In genomic region chr19:35248310-35249145, GRCh38 we compare ENCODE assay signal across 8 cellular contexts. TPM values are rescaled to one million over a fixed set of nuclear protein-coding genes. Genes with fewer than 3 reads are reported as not detected.
DNase-seq lines count a peak whose midpoint lies in the region; ATAC-seq and TF ChIP-seq lines count a peak whose summit lies in the region.

Gene LSR (plus strand): TSS chr19:35249002. CDS start chr19:35249023, 21 bp downstream.

- ATAC-seq in HG03103 (IDR thresholded peaks at IDR 0.05; ENCODE audit: low read depth, unreplicated experiment) = peak; percentile 71

- DNase-seq in NCI-H774 (lab: John Stamatoyannopoulos, UW) (peak; percentile 94), hepatocyte (ENCODE audit: low spot score) (peak; percentile 95), amniotic stem cell (lab: John Stamatoyannopoulos, UW) (no peak), hypothalamus (lab: John Stamatoyannopoulos, UW) (no peak)
- DNase-seq in activated effector memory CD4-positive, alpha-beta T cell treated with Interleukin-2 at 50 U/mL for 16 hours = peak; percentile 77

- peaks cover 4% of the 10 kb centered on the region for H3K27me3 ChIP-seq in hepatocyte

- no peak for TF ChIP-seq CTCF in hepatocyte (IDR thresholded peaks at IDR 0.05; ENCODE audit: poor library complexity)

- no peaks in the 10 kb centered on the region for H3K4me1 ChIP-seq in hepatocyte (ENCODE audit: insufficient read depth)

- peak; percentile 98 for TF ChIP-seq POLR2A in GM18951 (IDR thresholded peaks at IDR 0.05; ENCODE audit: extremely low read depth, insufficient read depth, insufficient read length)

- H3K27ac ChIP-seq in hepatocyte = peak within 1 kb of the TSS; percentile 100
- peak within 1 kb of the TSS; percentile 77 to 97 (median 90) for H3K27ac ChIP-seq in skin epidermis

- peak within 1 kb of the TSS; percentile 82 for H3K4me3 ChIP-seq in hepatocyte
- peak within 1 kb of the TSS; percentile 43 to 87 (median 71) for H3K4me3 ChIP-seq in skin epidermis

- H3K9me3 ChIP-seq in hepatocyte (ENCODE audit: low read depth) = no peaks in the 10 kb centered on the region

- no peaks in the 10 kb centered on the region for H3K36me3 ChIP-seq in hepatocyte (replicated peaks; ENCODE audit: insufficient read depth, low read depth)

- peaks cover 38% of the 10 kb centered on the region for H3K79me2 ChIP-seq in hepatocyte

- H3K9me2 ChIP-seq in hepatocyte (replicated peaks; ENCODE audit: insufficient read depth) = no peaks in the 10 kb centered on the region

- no peaks in the 10 kb centered on the region for H4K20me1 ChIP-seq in hepatocyte (ENCODE audit: insufficient read depth, poor library complexity, severe bottlenecking)

- in situ Hi-C loops in GM18951 (cut with MboI; ENCODE audit: low sequenced_read_pairs, unreplicated experiment) = no loop called here

- 2% methylated on average over 60 of the region's 69 CpGs for WGBS in hepatocyte (ENCODE audit: low lambda C conversion rate, missing lambda C conversion rate)

- H3K4me2 ChIP-seq in hepatocyte = peak within 1 kb of the TSS; percentile 77

- H2AFZ ChIP-seq in hepatocyte = peak within 1 kb of the TSS; percentile 67

RNA-seq across cellular contexts. Expression of gene LSR, which starts in this region (rescaled TPM):
- total RNA-seq in hepatocyte = 89.9 and 113 TPM in 2 replicates
- polyA plus RNA-seq in hepatocyte = 255 and 296 TPM in 2 replicates

Comparison
In these comparisons a context has a peak if more than half of its experiments do, and no peak if none do; other contexts are left out.
1. DNase-seq: peak in NCI-H774 (single experiment), activated effector memory CD4-positive, alpha-beta T cell treated with Interleukin-2 at 50 U/mL for 16 hours (single experiment) and hepatocyte (single experiment); none in amniotic stem cell (single experiment) and hypothalamus (0 of 51).